29 cellular contexts compared by ENCODE assay signal in genomic region chr4:77185681-77186080, GRCh38.
"Had no signal": no experiment of that assay in that cellular context is flagged by ENCODE, and none has a peak within 500 bp of the region (broad histone marks: within the 10 kb centered on the region; RNA-seq: fewer than 3 reads in every experiment).

No MANE protein-coding gene starts in this region.

- H3K27ac Mint-ChIP-seq: activated CD8-positive, alpha-beta T cell treated with anti-CD3 and anti-CD28 coated beads for 36 hours; activated naive CD4-positive, alpha-beta T cell treated with anti-CD3 and anti-CD28 coated beads for 36 hours; activated naive CD4-positive, alpha-beta T cell treated with anti-CD3 and anti-CD28 coated beads, Interleukin-2, amount 50 U/mL, for 72 hours; activated T-helper 2 cell treated with anti-CD3 and anti-CD28 coated beads, Interferon-gamma antibody, Interleukin-2, Interleukin-4, amounts not matched to agents 10 μg/mL and 5 μg/mL and 100 μg/mL, durations not matched to agents 14 hours and 24 hours and 36 hours; WTC11 had no signal

- H3K4me1 Mint-ChIP-seq: WTC11 had no signal

- DNase-seq: activated CD4-positive, alpha-beta T cell treated with anti-CD3 and anti-CD28 coated beads for 48 hours; activated CD4-positive, CD25-positive, alpha-beta regulatory T cell treated with anti-CD3 and anti-CD28 coated beads, Interleukin-2, amount 50 U/mL, for 72 hours; activated CD8-positive, alpha-beta T cell treated with anti-CD3 and anti-CD28 coated beads for 36 hours; activated gamma-delta T cell; activated naive CD4-positive, alpha-beta T cell treated with anti-CD3 and anti-CD28 coated beads for 36 hours; activated T-cell treated with anti-CD3 and anti-CD28 coated beads, Interleukin-2, amount 50 U/mL, for 1 hour; body of pancreas; cerebellar nuclear complex; Kasumi-1; KG1; MG63; NCI-H1048; NCI-H1105 treated with DMSO at 0.1 percent for 48 hours; NCI-H1436; NCI-H1694; NCI-H1930; NCI-H2081 treated with DMSO at 0.1 percent for 48 hours; NCI-H226; NCI-H446 treated with DMSO at 0.1 percent for 48 hours; NCI-H524 treated with DMSO at 0.1 percent for 48 hours; PC-9; SIG-M5; SW 1271; T-helper 1 cell; T-helper 2 cell; T-helper 9 cell had no signal

- H3K4me3 Mint-ChIP-seq: activated CD8-positive, alpha-beta T cell treated with anti-CD3 and anti-CD28 coated beads for 36 hours; activated naive CD4-positive, alpha-beta T cell treated with anti-CD3 and anti-CD28 coated beads for 36 hours; WTC11 had no signal

- H3K36me3 Mint-ChIP-seq: activated naive CD4-positive, alpha-beta T cell treated with anti-CD3 and anti-CD28 coated beads, Interleukin-2, amount 50 U/mL, for 72 hours; WTC11 had no signal

- H3K9me3 Mint-ChIP-seq: activated CD8-positive, alpha-beta T cell treated with anti-CD3 and anti-CD28 coated beads for 36 hours; activated naive CD4-positive, alpha-beta T cell treated with anti-CD3 and anti-CD28 coated beads for 36 hours; activated naive CD4-positive, alpha-beta T cell treated with anti-CD3 and anti-CD28 coated beads, Interleukin-2, amount 50 U/mL, for 72 hours; activated T-helper 2 cell treated with anti-CD3 and anti-CD28 coated beads, Interferon-gamma antibody, Interleukin-2, Interleukin-4, amounts not matched to agents 10 μg/mL and 5 μg/mL and 100 μg/mL, durations not matched to agents 14 hours and 24 hours and 36 hours; WTC11 had no signal
